Comparison of ENCODE assay signal across 1 cellular context in the genomic region with DNA sequence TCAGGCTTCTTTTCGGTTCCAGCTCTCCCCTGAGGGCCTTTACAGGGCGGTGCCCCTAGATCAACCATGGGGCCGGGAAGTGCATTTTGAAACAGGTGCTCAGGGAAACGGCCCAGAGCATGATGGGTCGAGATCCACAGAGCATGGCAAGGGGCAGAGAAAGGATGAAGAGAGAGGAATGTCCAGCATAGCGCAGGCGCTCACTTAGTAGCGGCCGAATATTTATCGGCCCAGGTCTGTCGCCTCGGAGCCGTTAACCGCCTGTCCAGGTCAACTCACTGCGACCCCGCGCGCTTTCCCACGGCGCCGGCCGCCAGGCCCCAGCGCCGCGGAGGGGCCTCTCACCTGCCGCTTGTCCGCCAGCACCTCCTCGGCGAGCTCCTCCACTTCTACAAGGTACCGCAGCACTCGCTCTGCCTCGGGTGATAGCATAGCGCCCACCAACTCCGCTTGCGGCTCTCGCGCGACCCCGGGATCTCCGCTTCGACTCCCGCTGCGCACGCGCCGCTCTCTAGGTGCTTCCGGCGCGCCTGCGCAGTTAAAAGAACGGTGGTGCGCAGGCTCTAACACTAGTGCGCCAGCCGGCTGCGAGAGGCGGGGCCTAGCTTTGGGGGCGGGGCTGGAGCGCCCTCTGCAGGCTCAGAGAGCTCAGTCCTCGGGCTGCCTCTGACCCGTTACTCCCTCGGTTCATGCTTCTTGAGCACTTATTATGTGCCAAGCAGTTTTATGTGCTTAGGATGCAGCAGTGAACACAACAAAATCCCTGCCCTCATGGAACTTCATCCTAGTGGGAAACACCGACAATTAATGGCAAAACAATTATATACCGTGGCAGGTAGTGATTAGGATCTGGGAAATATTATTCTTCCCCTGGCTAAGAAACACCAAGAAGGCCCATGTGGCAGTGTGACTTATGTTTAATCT.
TF ChIP-seq lines count a peak whose summit lies in the region.

TSS of gene PDRG1 (minus strand) at position 517 of the 924 bp plus-strand sequence. CDS start at position 432, 85 bp downstream.

TF ChIP-seq in HepG2, 621 proteins besides CTCF, POLR2A, EP300 and RAD21 (continued from another document and continues in another):
- TF ChIP-seq ZNF318 (CRISPR knock-in tag; IDR thresholded peaks at IDR 0.05) (0 out of 2 replicates have a peak, but pooled peaks have one; percentile 13), NR1H2 (CRISPR knock-in tag; IDR thresholded peaks at IDR 0.05; ENCODE audit: borderline replicate concordance, low read depth) (no peak), ZNF687 (CRISPR knock-in tag; IDR thresholded peaks at IDR 0.05) (peak; percentile 97), ZIK1 (CRISPR knock-in tag; IDR thresholded peaks at IDR 0.05; ENCODE audit: borderline replicate concordance, low read depth) (peak; percentile 86; the same call in 1 of the 2 replicates), ZNF777 (CRISPR knock-in tag; IDR thresholded peaks at IDR 0.05) (peak; percentile 66), PAWR (CRISPR knock-in tag; IDR thresholded peaks at IDR 0.05; ENCODE audit: borderline replicate concordance) (no peak), ZNF230 (CRISPR knock-in tag; IDR thresholded peaks at IDR 0.05) (peak; percentile 66; the same call in 1 of the 2 replicates), KDM1A (CRISPR knock-in tag; IDR thresholded peaks at IDR 0.05) (peak; percentile 93), SKI (IDR thresholded peaks at IDR 0.05; ENCODE audit: partially characterized antibody) (peak; percentile 65), ZNF496 (CRISPR knock-in tag; IDR thresholded peaks at IDR 0.05; ENCODE audit: insufficient replicate concordance) (no peak), ZC3H13 (CRISPR knock-in tag; IDR thresholded peaks at IDR 0.05) (no peak; the same call in 1 of the 2 replicates), GFI1 (CRISPR knock-in tag; IDR thresholded peaks at IDR 0.05; ENCODE audit: borderline replicate concordance) (peak; percentile 46; the same call in 1 of the 2 replicates), ZBTB10 (CRISPR knock-in tag; IDR thresholded peaks at IDR 0.05; ENCODE audit: borderline replicate concordance) (no peak), FOSL1 (CRISPR knock-in tag; IDR thresholded peaks at IDR 0.05; ENCODE audit: borderline replicate concordance) (peak; percentile 32; the same call in 1 of the 2 replicates), DPF2 (CRISPR knock-in tag; IDR thresholded peaks at IDR 0.05; ENCODE audit: borderline replicate concordance, low read depth) (no peak), CREM (IDR thresholded peaks at IDR 0.05) (no peak), CREM (CRISPR knock-in tag; IDR thresholded peaks at IDR 0.05) (no peak), POGZ (CRISPR knock-in tag; IDR thresholded peaks at IDR 0.05) (peak; percentile 92), ZFY (CRISPR knock-in tag; IDR thresholded peaks at IDR 0.05) (peak; percentile 97), GABPA (IDR thresholded peaks at IDR 0.05; ENCODE audit: low read depth, low read length) (no peak), GABPA (CRISPR knock-in tag; IDR thresholded peaks at IDR 0.05; ENCODE audit: low read depth) (peak; percentile 89), GATAD1 (CRISPR knock-in tag; IDR thresholded peaks at IDR 0.05) (peak; percentile 98), CC2D1A (CRISPR knock-in tag; IDR thresholded peaks at IDR 0.05) (peak; percentile 88; the same call in 1 of the 2 replicates), ZNF501 (CRISPR knock-in tag; IDR thresholded peaks at IDR 0.05) (peak; percentile 98), HES4 (CRISPR knock-in tag; IDR thresholded peaks at IDR 0.05; ENCODE audit: borderline replicate concordance) (peak; percentile 31; the same call in 1 of the 2 replicates), HNRNPUL1 (IDR thresholded peaks at IDR 0.05; ENCODE audit: low read depth, low read length) (no peak), ZNF414 (CRISPR knock-in tag; IDR thresholded peaks at IDR 0.05) (peak; percentile 81; the same call in 1 of the 2 replicates), KLF11 (CRISPR knock-in tag; IDR thresholded peaks at IDR 0.05) (peak; percentile 89), NKX3-1 (CRISPR knock-in tag; IDR thresholded peaks at IDR 0.05) (peak; percentile 96), ZNF670 (CRISPR knock-in tag; IDR thresholded peaks at IDR 0.05; ENCODE audit: borderline replicate concordance) (peak; percentile 34; the same call in 1 of the 2 replicates), ADNP (CRISPR knock-in tag; IDR thresholded peaks at IDR 0.05) (no peak)
- TF ChIP-seq, protein P1, sequence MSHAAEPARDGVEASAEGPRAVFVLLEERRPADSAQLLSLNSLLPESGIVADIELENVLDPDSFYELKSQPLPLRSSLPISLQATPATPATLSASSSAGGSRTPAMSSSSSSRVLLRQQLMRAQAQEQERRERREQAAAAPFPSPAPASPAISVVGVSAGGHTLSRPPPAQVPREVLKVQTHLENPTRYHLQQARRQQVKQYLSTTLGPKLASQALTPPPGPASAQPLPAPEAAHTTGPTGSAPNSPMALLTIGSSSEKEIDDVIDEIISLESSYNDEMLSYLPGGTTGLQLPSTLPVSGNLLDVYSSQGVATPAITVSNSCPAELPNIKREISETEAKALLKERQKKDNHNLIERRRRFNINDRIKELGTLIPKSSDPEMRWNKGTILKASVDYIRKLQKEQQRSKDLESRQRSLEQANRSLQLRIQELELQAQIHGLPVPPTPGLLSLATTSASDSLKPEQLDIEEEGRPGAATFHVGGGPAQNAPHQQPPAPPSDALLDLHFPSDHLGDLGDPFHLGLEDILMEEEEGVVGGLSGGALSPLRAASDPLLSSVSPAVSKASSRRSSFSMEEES (CRISPR knock-in tag; IDR thresholded peaks at IDR 0.05), result peak; percentile 75; the same call in 1 of the 2 replicates
- TF ChIP-seq, protein P2, sequence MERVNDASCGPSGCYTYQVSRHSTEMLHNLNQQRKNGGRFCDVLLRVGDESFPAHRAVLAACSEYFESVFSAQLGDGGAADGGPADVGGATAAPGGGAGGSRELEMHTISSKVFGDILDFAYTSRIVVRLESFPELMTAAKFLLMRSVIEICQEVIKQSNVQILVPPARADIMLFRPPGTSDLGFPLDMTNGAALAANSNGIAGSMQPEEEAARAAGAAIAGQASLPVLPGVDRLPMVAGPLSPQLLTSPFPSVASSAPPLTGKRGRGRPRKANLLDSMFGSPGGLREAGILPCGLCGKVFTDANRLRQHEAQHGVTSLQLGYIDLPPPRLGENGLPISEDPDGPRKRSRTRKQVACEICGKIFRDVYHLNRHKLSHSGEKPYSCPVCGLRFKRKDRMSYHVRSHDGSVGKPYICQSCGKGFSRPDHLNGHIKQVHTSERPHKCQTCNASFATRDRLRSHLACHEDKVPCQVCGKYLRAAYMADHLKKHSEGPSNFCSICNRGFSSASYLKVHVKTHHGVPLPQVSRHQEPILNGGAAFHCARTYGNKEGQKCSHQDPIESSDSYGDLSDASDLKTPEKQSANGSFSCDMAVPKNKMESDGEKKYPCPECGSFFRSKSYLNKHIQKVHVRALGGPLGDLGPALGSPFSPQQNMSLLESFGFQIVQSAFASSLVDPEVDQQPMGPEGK (CRISPR knock-in tag; IDR thresholded peaks at IDR 0.05), result peak; percentile 59
- TF ChIP-seq, protein P3, sequence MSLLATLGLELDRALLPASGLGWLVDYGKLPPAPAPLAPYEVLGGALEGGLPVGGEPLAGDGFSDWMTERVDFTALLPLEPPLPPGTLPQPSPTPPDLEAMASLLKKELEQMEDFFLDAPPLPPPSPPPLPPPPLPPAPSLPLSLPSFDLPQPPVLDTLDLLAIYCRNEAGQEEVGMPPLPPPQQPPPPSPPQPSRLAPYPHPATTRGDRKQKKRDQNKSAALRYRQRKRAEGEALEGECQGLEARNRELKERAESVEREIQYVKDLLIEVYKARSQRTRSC (CRISPR knock-in tag; IDR thresholded peaks at IDR 0.05; ENCODE audit: low read depth), result no peak
